19 cellular contexts compared by ENCODE assay signal in the genomic region with DNA sequence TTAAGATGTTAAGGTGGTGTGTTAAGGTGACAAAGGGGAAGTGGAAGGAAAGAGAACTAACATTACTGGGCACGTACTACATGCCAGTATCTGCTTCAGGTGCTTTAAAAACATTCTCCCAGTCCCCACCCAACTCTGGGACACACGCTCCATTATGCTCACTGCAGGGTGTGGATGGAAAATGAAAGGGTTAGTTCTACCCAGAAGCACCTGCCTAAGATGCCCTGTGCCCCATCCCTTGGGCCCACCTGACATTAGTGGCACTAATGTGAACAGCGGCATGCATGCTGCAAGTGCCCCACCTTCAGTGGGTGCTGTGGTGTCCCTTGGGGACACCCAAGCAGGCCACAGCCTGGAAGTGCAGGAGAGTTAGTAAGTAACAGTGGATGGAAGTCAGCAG.
DNase-seq lines count a peak whose midpoint lies in the region; FAIRE-seq and TF ChIP-seq lines count a peak whose summit lies in the region.
"Had no signal": no experiment of that assay in that cellular context is flagged by ENCODE, and none has a peak within 500 bp of the region (broad histone marks: within the 10 kb centered on the region; RNA-seq: fewer than 3 reads in every experiment).

No MANE protein-coding gene starts in this region.

- H3K36me3 ChIP-seq in OCI-LY7 (ENCODE audit: insufficient read depth, low read length) = peaks cover 7% of the 10 kb centered on the region; the same call in 1 of the 2 replicates
- H3K36me3 ChIP-seq in mucosa of rectum (ENCODE audit: control insufficient read depth in 2 of 2, insufficient read depth in 2 of 2, low read length in 2 of 2) = no peaks in the 10 kb centered on the region
- H3K36me3 ChIP-seq in adrenal gland (replicated peaks in 1 of 2) = no peaks in the 10 kb centered on the region
- H3K36me3 ChIP-seq: BE2C had no signal

- TF ChIP-seq POLR2A in adrenal gland (IDR thresholded peaks at IDR 0.05) = no peak

- H3K27me3 ChIP-seq in dorsolateral prefrontal cortex (no peaks in the 10 kb centered on the region), mucosa of rectum (ENCODE audit: control insufficient read depth in 2 of 2, insufficient read depth in 2 of 2, low read length in 2 of 2) (no peaks in the 10 kb centered on the region), adrenal gland (no peaks in the 10 kb centered on the region)
- H3K27me3 ChIP-seq: BE2C had no signal

- H3K9ac ChIP-seq in mucosa of rectum (ENCODE audit: low read depth in 1 of 2, low read length in 2 of 2) = no peak overlapping the region

- no peaks in the 10 kb centered on the region for H3K79me2 ChIP-seq in OCI-LY7 (ENCODE audit: insufficient read depth, low read depth, low read length)

- H3K4me1 ChIP-seq in OCI-LY7 (ENCODE audit: insufficient read depth, low read length, poor library complexity, severe bottlenecking) = peaks cover 67% of the 10 kb centered on the region
- peaks cover 0 to 11% of the 10 kb centered on the region in 2 donors for H3K4me1 ChIP-seq in mucosa of rectum (ENCODE audit: control insufficient read depth in 2 of 2, insufficient read depth in 2 of 2, low read length in 2 of 2)
- no peaks in the 10 kb centered on the region for H3K4me1 ChIP-seq in adrenal gland (replicated peaks in 1 of 2)
- H3K4me1 ChIP-seq: BE2C had no signal

- H3K27ac ChIP-seq in OCI-LY7 (ENCODE audit: low read depth, low read length, poor library complexity, severe bottlenecking) (peak overlapping the region; percentile 47), dorsolateral prefrontal cortex (peak overlapping the region in 33 of 59 donors; percentile 2 to 98 (median 50)), mucosa of rectum (ENCODE audit: low read depth in 2 of 2, low read length in 2 of 2) (peak overlapping the region; percentile 26 to 68), substantia nigra (ENCODE audit: low read depth, low read length, poor library complexity, severe bottlenecking) (peak overlapping the region; percentile 60), adrenal gland (no peak overlapping the region)

- H3K4me2 ChIP-seq in OCI-LY7 (ENCODE audit: low read length) = peak overlapping the region; percentile 28
- H3K4me2 ChIP-seq: GM23338 had no signal

- peak; percentile 41 for DNase-seq in OCI-LY7 (ENCODE audit: low spot score)
- no peak for DNase-seq in dorsolateral prefrontal cortex
- DNase-seq in substantia nigra (lab: John Stamatoyannopoulos, UW) = no peak
- no peak for DNase-seq in stimulated activated naive CD4-positive, alpha-beta T cell treated with Interleukin-2 at 50 U/mL for 16 hours (lab: John Stamatoyannopoulos, UW)
- no peak for DNase-seq in adrenal gland
- no peak for DNase-seq in D721Med (ENCODE audit: insufficient read length, low spot score)
- DNase-seq in Kasumi-1 (lab: John Stamatoyannopoulos, UW) = no peak
- DNase-seq: BE2C; C1 segment of cervical spinal cord; CD4-positive, CD25-positive, alpha-beta regulatory T cell; CD8-positive, alpha-beta memory T cell; COR-L47; DMS153; DMS79; GDM1; HCEC 1CT had no signal

- POLR2A ChIA-PET in OCI-LY7 (lab: Charles Lee) = interaction anchor here (0.6 to 1.4 kb wide), 5 partner anchors 24 to 182 kb away, joined by 3 to 5 read pairs (median 4); no protein-coding TSS in a partner anchor

- H3K9me2 ChIP-seq in OCI-LY7 (ENCODE audit: insufficient read depth, low read length) = no peaks in the 10 kb centered on the region

- H3K4me3 ChIP-seq in OCI-LY7 (ENCODE audit: low read depth, low read length, poor library complexity, severe bottlenecking) (no peak overlapping the region), dorsolateral prefrontal cortex (no peak overlapping the region), mucosa of rectum (ENCODE audit: low read length in 2 of 2) (no peak overlapping the region), adrenal gland (no peak overlapping the region)
- H3K4me3 ChIP-seq: GM23338 had no signal

- CTCF ChIA-PET in OCI-LY7 (lab: Charles Lee; ENCODE audit: unreplicated experiment) = no interaction called here

- FAIRE-seq in D721Med (lab: Jason Lieb, UNC) = no peak
- FAIRE-seq: H54 had no signal

- TF ChIP-seq CTCF in OCI-LY7 (conservative IDR thresholded peaks at IDR 0.05; ENCODE audit: low read length) = no peak
- no peak for TF ChIP-seq CTCF in dorsolateral prefrontal cortex (IDR thresholded peaks at IDR 0.05 in 54 of 56, conservative IDR thresholded peaks at IDR 0.05 in 2 of 56; ENCODE audit: low read depth in 1 of 56, partially characterized antibody in 56 of 56)
- no peak for TF ChIP-seq CTCF in adrenal gland (IDR thresholded peaks at IDR 0.05)
- TF ChIP-seq CTCF in D721Med (IDR thresholded peaks at IDR 0.05; ENCODE audit: insufficient read depth, missing control alignments) = no peak

- no TSS peak for BruUV-seq in OCI-LY7 (replicated peaks; lab: Mats Ljungman, UMichigan)

- 91 to 96% (median 95%) methylated on average over 2 to 3 of the region's 3 CpGs for WGBS in adrenal gland, 4 donors

- H3K9me3 ChIP-seq in OCI-LY7 (ENCODE audit: low read length) (peaks cover 22% of the 10 kb centered on the region; the same call in 1 of the 2 replicates), mucosa of rectum (ENCODE audit: control insufficient read depth in 2 of 2, low read length in 2 of 2) (no peaks in the 10 kb centered on the region), adrenal gland (replicated peaks in 1 of 3) (no peaks in the 10 kb centered on the region)
- H3K9me3 ChIP-seq: BE2C had no signal

- H4K20me1 ChIP-seq in OCI-LY7 (ENCODE audit: insufficient read depth, low read length) = no peaks in the 10 kb centered on the region

- intact Hi-C loops in OCI-LY7 (cut with micrococcal nuclease; ENCODE audit: unreplicated experiment) = loop anchor here (2.0 to 10.0 kb wide), 5 partner anchors 157 to 1035 kb away; partner anchors contain the start of gene C21orf91
- intact Hi-C loops in dorsolateral prefrontal cortex (cut with DNase I) = loop anchor here in 1 of 2 donors (5.0 kb wide), 1 partner anchor 82 kb away; the partner anchor contains the start of gene CXADR
- intact Hi-C loops in adrenal gland (cut with DNase I) = no loop called here

- H2AFZ ChIP-seq in OCI-LY7 (ENCODE audit: low read length) = peak overlapping the region; percentile 45
- H2AFZ ChIP-seq: GM23338 had no signal

Comparison
In these comparisons a context has a peak if more than half of its experiments do, and no peak if none do; other contexts are left out.
1. H3K27ac ChIP-seq: peak in OCI-LY7 (single experiment), dorsolateral prefrontal cortex (33 of 59), mucosa of rectum (2 of 2) and substantia nigra (single experiment); none in adrenal gland (0 of 5).